In the genomic region with DNA sequence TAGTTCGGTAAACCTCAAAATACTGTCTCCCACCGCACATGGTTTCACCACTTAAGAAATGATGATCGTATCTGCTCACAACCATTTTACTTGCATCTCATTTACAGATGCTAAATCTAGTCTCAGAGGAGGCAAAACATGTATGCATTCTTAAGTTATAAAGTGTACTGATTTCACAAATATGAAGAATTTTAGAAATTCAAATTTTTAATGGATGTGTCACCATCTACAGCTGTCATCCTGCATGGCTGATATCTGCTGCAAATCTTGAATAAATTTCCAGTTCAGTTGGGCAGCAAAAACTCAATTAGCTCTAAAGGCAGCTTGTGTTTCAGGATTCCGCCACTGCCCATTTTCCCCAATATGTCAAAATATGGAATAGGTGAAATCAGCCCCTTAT, we compare ENCODE assay signal across 17 cellular contexts.
DNase-seq lines count a peak whose midpoint lies in the region; ATAC-seq and TF ChIP-seq lines count a peak whose summit lies in the region.
"Had no signal": no experiment of that assay in that cellular context is flagged by ENCODE, and none has a peak within 500 bp of the region (broad histone marks: within the 10 kb centered on the region; RNA-seq: fewer than 3 reads in every experiment).

No MANE protein-coding gene starts in this region.

- H3K9me3 ChIP-seq in mammary epithelial cell (replicated peaks; ENCODE audit: insufficient read depth, low read length): no peaks in the 10 kb centered on the region
- H3K9me3 ChIP-seq in SU-DHL-6 (ENCODE audit: insufficient read depth, low read length): no peaks in the 10 kb centered on the region
- H3K9me3 ChIP-seq in tibial artery: no peaks in the 10 kb centered on the region
- H3K9me3 ChIP-seq in stomach: no peaks in the 10 kb centered on the region
- H3K9me3 ChIP-seq: testis had no signal

- H3K36me3 Mint-ChIP-seq in MCF 10A (ENCODE audit: insufficient read depth, unreplicated experiment): no peaks in the 10 kb centered on the region
- no peaks in the 10 kb centered on the region for H3K36me3 Mint-ChIP-seq in nephron progenitor cell (ENCODE audit: low read depth)

- dilution Hi-C loops in mammary epithelial cell (cut with HindIII; ENCODE audit: low sequenced_read_pairs): no loop called here

- no peaks in the 10 kb centered on the region for H3K27me3 ChIP-seq in mammary epithelial cell (ENCODE audit: insufficient read depth, low read length)
- no peaks in the 10 kb centered on the region for H3K27me3 ChIP-seq in SU-DHL-6 (ENCODE audit: low read length)
- H3K27me3 ChIP-seq in tibial artery: no peaks in the 10 kb centered on the region
- no peaks in the 10 kb centered on the region for H3K27me3 ChIP-seq in stomach
- H3K27me3 ChIP-seq: testis had no signal

- no peaks in the 10 kb centered on the region for H3K9me3 Mint-ChIP-seq in MCF 10A (ENCODE audit: unreplicated experiment)
- H3K9me3 Mint-ChIP-seq in nephron progenitor cell: no peaks in the 10 kb centered on the region
- H3K9me3 Mint-ChIP-seq: nephron had no signal

- TF ChIP-seq POLR2A in GM18505 (IDR thresholded peaks at IDR 0.05; ENCODE audit: borderline replicate concordance, extremely low read depth, insufficient read depth, insufficient read length): no peak
- no peak for TF ChIP-seq POLR2A in stomach (IDR thresholded peaks at IDR 0.05)

- TF ChIP-seq CTCF in MCF 10A (IDR thresholded peaks at IDR 0.05; ENCODE audit: unreplicated experiment) (no peak), mammary epithelial cell (conservative IDR thresholded peaks at IDR 0.05 in 1 of 2, IDR thresholded peaks at IDR 0.05 in 1 of 2; ENCODE audit: extremely low read depth in 1 of 2, insufficient read depth in 1 of 2, low read depth in 1 of 2, low read length in 2 of 2) (no peak), SU-DHL-6 (IDR thresholded peaks at IDR 0.05; ENCODE audit: insufficient read depth, low read length, poor library complexity, severe bottlenecking) (no peak), tibial artery (IDR thresholded peaks at IDR 0.05) (no peak), nephron progenitor cell (IDR thresholded peaks at IDR 0.05) (no peak), stomach (IDR thresholded peaks at IDR 0.05) (no peak)

- H3K4me1 Mint-ChIP-seq in MCF 10A (ENCODE audit: insufficient read depth, unreplicated experiment) (no peaks in the 10 kb centered on the region), nephron progenitor cell (no peaks in the 10 kb centered on the region)
- H3K4me1 Mint-ChIP-seq: nephron had no signal

- peak overlapping the region; percentile 54 for H3K4me3 Mint-ChIP-seq in MCF 10A (ENCODE audit: unreplicated experiment)
- no peak overlapping the region for H3K4me3 Mint-ChIP-seq in nephron progenitor cell

- H3K9ac ChIP-seq in mammary epithelial cell (ENCODE audit: insufficient read depth, low read length) (no peak overlapping the region), SU-DHL-6 (ENCODE audit: low read length) (no peak overlapping the region)

- H3K27ac Mint-ChIP-seq in MCF 10A (ENCODE audit: low read depth, unreplicated experiment): no peak overlapping the region
- no peak overlapping the region for H3K27ac Mint-ChIP-seq in nephron progenitor cell
- H3K27ac Mint-ChIP-seq: nephron had no signal

- H3K4me3 ChIP-seq in mammary epithelial cell (replicated peaks in 1 of 3; ENCODE audit: insufficient read depth in 1 of 3, low read depth in 2 of 3, low read length in 3 of 3) (no peak overlapping the region), SU-DHL-6 (ENCODE audit: insufficient read depth, low read length, poor library complexity, severe bottlenecking) (no peak overlapping the region), tibial artery (peak overlapping the region; percentile 46 to 48), stomach (peak overlapping the region in 1 of 4 donors; percentile 13)
- H3K4me3 ChIP-seq: testis had no signal

- no peak for TF ChIP-seq EP300 in stomach (IDR thresholded peaks at IDR 0.05)

- no peak for ATAC-seq in GM18505 (IDR thresholded peaks at IDR 0.05; ENCODE audit: unreplicated experiment)
- ATAC-seq: left colon had no signal

- H3K36me3 ChIP-seq in mammary epithelial cell (ENCODE audit: insufficient read depth, low read length) (no peaks in the 10 kb centered on the region), SU-DHL-6 (ENCODE audit: low read length) (no peaks in the 10 kb centered on the region), tibial artery (no peaks in the 10 kb centered on the region), stomach (no peaks in the 10 kb centered on the region)

- H4K20me1 ChIP-seq in mammary epithelial cell (ENCODE audit: insufficient read depth, low read length): no peaks in the 10 kb centered on the region
- H4K20me1 ChIP-seq in SU-DHL-6 (ENCODE audit: low read depth, low read length): no peaks in the 10 kb centered on the region

- H3K4me2 ChIP-seq in mammary epithelial cell (ENCODE audit: insufficient read depth, low read depth, low read length) (no peak overlapping the region), SU-DHL-6 (ENCODE audit: low read depth, low read length, poor library complexity, severe bottlenecking) (peak overlapping the region; percentile 60)

- DNase-seq in MCF 10A (ENCODE audit: unreplicated experiment) (no peak), mammary epithelial cell (no peak), hepatic stellate cell (ENCODE audit: low spot score) (peak; percentile 9), tibial artery (no peak), nephron progenitor cell (no peak), stomach (no peak)
- DNase-seq: activated CD4-positive, alpha-beta T cell treated with anti-CD3 and anti-CD28 coated beads, Interleukin-2, amount 50 U/mL, for 4 hours; effector CD4-positive, alpha-beta T cell; head of caudate nucleus; left colon; NCI-H1105; NCI-H524 treated with DMSO at 0.1 percent for 48 hours; T1000; testis had no signal

- H3K27me3 Mint-ChIP-seq in MCF 10A (ENCODE audit: insufficient read depth, unreplicated experiment) (peaks cover 76% of the 10 kb centered on the region), nephron progenitor cell (ENCODE audit: low read depth, poor library complexity) (no peaks in the 10 kb centered on the region)

- in situ Hi-C loops in mammary epithelial cell (cut with MboI; ENCODE audit: low sequenced_read_pairs in 2 of 2): no loop called here

- no peak overlapping the region for H3K27ac ChIP-seq in mammary epithelial cell (ENCODE audit: insufficient read depth, low read depth, low read length)
- H3K27ac ChIP-seq in SU-DHL-6 (ENCODE audit: low read depth, low read length): no peak overlapping the region
- H3K27ac ChIP-seq in tibial artery: peak overlapping the region; percentile 4 to 18
- no peak overlapping the region for H3K27ac ChIP-seq in stomach
- H3K27ac ChIP-seq: testis had no signal

- no peaks in the 10 kb centered on the region for H3K9me2 ChIP-seq in SU-DHL-6 (replicated peaks; ENCODE audit: insufficient read depth, low read length)

- no peaks in the 10 kb centered on the region for H3F3A ChIP-seq in SU-DHL-6 (ENCODE audit: insufficient read depth)

- H3K79me2 ChIP-seq in mammary epithelial cell (ENCODE audit: insufficient read depth, low read length) (no peaks in the 10 kb centered on the region), SU-DHL-6 (ENCODE audit: insufficient read depth, low read length) (no peaks in the 10 kb centered on the region)

- 83% methylated on average over 4 of the region's 4 CpGs for WGBS in mammary epithelial cell (ENCODE audit: low coverage, missing lambda C conversion rate)
- WGBS in stomach, 5 donors: 91 to 98% (median 97%) methylated on average over 4 of the region's 4 CpGs

- CTCF ChIA-PET in MCF 10A (lab: Yijun Ruan, JAX): interaction anchor here (0.6 to 0.8 kb wide), 2 partner anchors 24 to 220 kb away, joined by 4 read pairs; no protein-coding TSS in a partner anchor
- CTCF ChIA-PET in mammary epithelial cell (lab: Charles Lee; ENCODE audit: low non-redundant PET): no interaction called here

- intact Hi-C loops in MCF 10A (cut with micrococcal nuclease): loop anchor here (10.0 kb wide), 1 partner anchor 170 kb away; no protein-coding TSS in a partner anchor
- intact Hi-C loops in mammary epithelial cell (cut with micrococcal nuclease): no loop called here
- intact Hi-C loops in tibial artery (cut with DNase I; ENCODE audit: low total_unique reads): no loop called here
- intact Hi-C loops in stomach (cut with DNase I; ENCODE audit: low total_unique reads): no loop called here

- H2AFZ ChIP-seq in mammary epithelial cell (ENCODE audit: low read depth, low read length) (no peak overlapping the region), SU-DHL-6 (ENCODE audit: low read depth, low read length, severe bottlenecking) (peak overlapping the region; percentile 63)

- POLR2A ChIA-PET in MCF 10A (lab: Yijun Ruan, JAX): no interaction called here

- BruUV-seq in MCF 10A (replicated peaks; lab: Mats Ljungman, UMichigan) (no TSS peak), mammary epithelial cell (replicated peaks; lab: Mats Ljungman, UMichigan) (no TSS peak)

- H3K4me1 ChIP-seq in mammary epithelial cell (ENCODE audit: insufficient read depth, low read length) (no peaks in the 10 kb centered on the region), tibial artery (peaks cover 0 to 14% (median 0%) of the 10 kb centered on the region in 4 donors), stomach (no peaks in the 10 kb centered on the region)
- H3K4me1 ChIP-seq: testis had no signal

Comparison
In these comparisons a context has a peak if more than half of its experiments do, and no peak if none do; other contexts are left out.
1. H3K27ac ChIP-seq: peak in tibial artery (2 of 2); none in mammary epithelial cell (single experiment), SU-DHL-6 (single experiment) and stomach (0 of 5).
2. H3K4me3 ChIP-seq: peak in tibial artery (2 of 2); none in mammary epithelial cell (0 of 3) and SU-DHL-6 (single experiment).